Comparison of ENCODE assay signal across 19 cellular contexts in genomic region chrX:97006167-97006566, GRCh38.
"Had no signal": no experiment of that assay in that cellular context is flagged by ENCODE, and none has a peak within 500 bp of the region (broad histone marks: within the 10 kb centered on the region; RNA-seq: fewer than 3 reads in every experiment).

No MANE protein-coding gene starts in this region.

- DNase-seq: Karpas-422, KG1, MG63, NCI-H1092, NCI-H1105 treated with DMSO at 0.1 percent for 48 hours, NCI-H1417 treated with DMSO at 0.1 percent for 48 hours, NCI-H146, NCI-H1694 treated with DMSO at 0.1 percent for 48 hours, NCI-H1930, NCI-H2081, NCI-H2107, NCI-H226, NCI-H446, NCI-H510A, NCI-H524 treated with DMSO at 0.1 percent for 48 hours, NCI-H69, NCI-H774, SHP77 had no signal

- H3K4me3 ChIP-seq: MG63 had no signal

- H3K9me3 ChIP-seq: MG63 had no signal

- H3K27me3 ChIP-seq: MG63 had no signal

- H3K36me3 ChIP-seq: MG63 had no signal

- H3K27ac ChIP-seq: RWPE1 had no signal
